Comparison of ENCODE assay signal across 36 cellular contexts in the genomic region with DNA sequence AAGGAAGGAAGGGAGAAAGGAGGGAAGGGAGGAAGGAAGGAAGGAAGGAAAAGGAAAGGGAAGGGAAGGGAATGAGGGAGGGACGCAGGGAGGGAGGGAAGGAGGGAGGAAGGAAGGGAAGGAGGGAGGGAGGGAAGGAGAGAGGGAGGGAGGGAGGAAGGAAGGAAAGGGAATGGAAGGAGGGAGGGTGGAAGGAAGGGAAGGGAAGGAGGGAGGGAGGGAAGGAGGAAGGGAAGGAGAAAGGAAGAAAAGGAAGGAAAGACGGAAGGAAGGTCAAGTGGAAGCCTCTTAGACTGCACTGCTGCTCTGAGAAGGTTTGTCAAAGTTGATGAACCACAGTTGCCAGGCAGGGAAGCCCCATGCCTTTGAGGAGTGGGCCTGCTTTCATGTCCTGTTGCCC.
"Had no signal": no experiment of that assay in that cellular context is flagged by ENCODE, and none has a peak within 500 bp of the region (broad histone marks: within the 10 kb centered on the region; RNA-seq: fewer than 3 reads in every experiment).

No MANE protein-coding gene starts in this region.

- ATAC-seq: activated CD8-positive, alpha-beta T cell treated with anti-CD3 and anti-CD28 coated beads for 36 hours; activated naive CD8-positive, alpha-beta T cell treated with anti-CD3 and anti-CD28 coated beads, Interleukin-2, amount 50 U/mL, for 24 hours; activated T-cell treated with anti-CD3 and anti-CD28 coated beads, Interleukin-2, amount 50 U/mL, for 4 hours; activated T-cell treated with anti-CD3 and anti-CD28 coated beads, Interleukin-2, amount 50 U/mL, for 72 hours; activated T-helper 17 cell treated with anti-CD3 and anti-CD28 coated beads, Interleukin-2, amount 50 U/mL, for 72 hours; T-cell had no signal

- H3K27ac Mint-ChIP-seq: activated B cell treated with CpG ODN at 0.5 μM for 24 hours; activated CD4-positive, alpha-beta memory T cell treated with anti-CD3 and anti-CD28 coated beads for 36 hours; activated CD4-positive, alpha-beta T cell treated with anti-CD3 and anti-CD28 coated beads, Interleukin-2, amount 10 ng/mL, durations not matched to agents 24 days and 14 days; activated CD8-positive, alpha-beta T cell treated with anti-CD3 and anti-CD28 coated beads for 36 hours; activated naive CD4-positive, alpha-beta T cell treated with anti-CD3 and anti-CD28 coated beads for 36 hours; activated naive CD4-positive, alpha-beta T cell treated with anti-CD3 and anti-CD28 coated beads, Interleukin-2, amount 50 U/mL, for 24 hours; activated naive CD8-positive, alpha-beta T cell; activated naive CD8-positive, alpha-beta T cell treated with anti-CD3 and anti-CD28 coated beads, Interleukin-2, amount 10 ng/mL, durations not matched to agents 7 days and 5 days; activated naive CD8-positive, alpha-beta T cell treated with anti-CD3 and anti-CD28 coated beads, Interleukin-2, amount 50 U/mL, for 24 hours; activated T-cell treated with anti-CD3 and anti-CD28 coated beads, Interleukin-2, amount 50 U/mL, for 72 hours; activated T-helper 1 cell treated with anti-CD3 and anti-CD28 coated beads, Interleukin-12 subunit alpha, Interleukin-12 subunit beta, Interleukin-2, Interleukin-4 antibody, amounts not matched to agents 30 ng/mL and 10 ng/mL and 1 ng/mL, durations not matched to agents 14 hours and 24 hours and 36 hours; activated T-helper 17 cell treated with anti-CD3 and anti-CD28 coated beads, Interleukin-2, amount 50 U/mL, for 72 hours; brain; T-cell; T-helper 2 cell treated with Interferon-gamma antibody and Interleukin-4, amounts not matched to agents 5 μg/mL and 100 μg/mL, for 36 hours had no signal

- H3K27ac ChIP-seq: ascending aorta, cardiac muscle cell, VCaP had no signal

- H3K27me3 ChIP-seq: ascending aorta, cardiac muscle cell had no signal

- H3K36me3 Mint-ChIP-seq: activated CD4-positive, alpha-beta memory T cell treated with anti-CD3 and anti-CD28 coated beads for 36 hours; activated naive CD8-positive, alpha-beta T cell treated with anti-CD3 and anti-CD28 coated beads, Interleukin-2, amount 10 ng/mL, durations not matched to agents 7 days and 5 days; brain; T-cell had no signal

- DNase-seq: activated B cell treated with CpG ODN at 0.5 μM for 24 hours; activated CD4-positive, alpha-beta memory T cell treated with anti-CD3 and anti-CD28 coated beads for 36 hours; activated CD4-positive, alpha-beta T cell treated with anti-CD3 and anti-CD28 coated beads for 4 hours; activated CD4-positive, alpha-beta T cell treated with anti-CD3 and anti-CD28 coated beads, Interleukin-2, amount 10 ng/mL, durations not matched to agents 24 days and 14 days; activated CD4-positive, alpha-beta T cell treated with anti-CD3 and anti-CD28 coated beads, Interleukin-2, amount 50 U/mL, for 1 hour; activated CD4-positive, alpha-beta T cell treated with anti-CD3 and anti-CD28 coated beads, Interleukin-2, amount 50 U/mL, for 4 hours; activated CD4-positive, CD25-positive, alpha-beta regulatory T cell treated with anti-CD3 and anti-CD28 coated beads, Interleukin-2, amount 50 U/mL, for 72 hours; activated CD8-positive, alpha-beta memory T cell treated with anti-CD3 and anti-CD28 coated beads, Interleukin-2, amount 50 U/mL, for 4 hours; activated CD8-positive, alpha-beta T cell treated with anti-CD3 and anti-CD28 coated beads for 36 hours; activated effector memory CD4-positive, alpha-beta T cell treated with anti-CD3 and anti-CD28 coated beads, Interleukin-2, amount 50 U/mL, for 16 hours; activated gamma-delta T cell treated with Interleukin-2 at 50 U/mL for 16 hours; activated naive CD4-positive, alpha-beta T cell; activated naive CD4-positive, alpha-beta T cell treated with anti-CD3 and anti-CD28 coated beads for 36 hours; activated naive CD8-positive, alpha-beta T cell treated with anti-CD3 and anti-CD28 coated beads, Interleukin-2, amount 10 ng/mL, durations not matched to agents 7 days and 5 days; activated naive CD8-positive, alpha-beta T cell treated with anti-CD3 and anti-CD28 coated beads, Interleukin-2, amount 50 U/mL, for 24 hours; activated T-cell treated with anti-CD3 and anti-CD28 coated beads for 4 hours; activated T-cell treated with anti-CD3 and anti-CD28 coated beads, Interleukin-2, amount 50 U/mL, for 1 hour; activated T-cell treated with anti-CD3 and anti-CD28 coated beads, Interleukin-2, amount 50 U/mL, for 4 hours; activated T-cell treated with anti-CD3 and anti-CD28 coated beads, Interleukin-2, amount 50 U/mL, for 72 hours; amygdala; anterior cingulate cortex; caudate nucleus; cerebellar nuclear complex; T-cell; T-helper 2 cell; T-helper 9 cell had no signal

- H3K9me3 ChIP-seq: ascending aorta had no signal

- H3K27me3 Mint-ChIP-seq: activated B cell treated with CpG ODN at 0.5 μM for 24 hours; activated CD4-positive, alpha-beta memory T cell treated with anti-CD3 and anti-CD28 coated beads for 36 hours; activated CD8-positive, alpha-beta T cell treated with anti-CD3 and anti-CD28 coated beads for 36 hours; activated naive CD4-positive, alpha-beta T cell treated with anti-CD3 and anti-CD28 coated beads, Interleukin-2, amount 50 U/mL, for 24 hours; activated naive CD8-positive, alpha-beta T cell; activated naive CD8-positive, alpha-beta T cell treated with anti-CD3 and anti-CD28 coated beads, Interleukin-2, amount 10 ng/mL, durations not matched to agents 7 days and 5 days; activated naive CD8-positive, alpha-beta T cell treated with anti-CD3 and anti-CD28 coated beads, Interleukin-2, amount 50 U/mL, for 24 hours had no signal

- H3K4me1 Mint-ChIP-seq: activated B cell treated with CpG ODN at 0.5 μM for 24 hours; activated CD4-positive, alpha-beta T cell treated with anti-CD3 and anti-CD28 coated beads, Interleukin-2, amount 10 ng/mL, durations not matched to agents 24 days and 14 days; activated naive CD4-positive, alpha-beta T cell treated with anti-CD3 and anti-CD28 coated beads, Interleukin-2, amount 50 U/mL, for 24 hours; activated naive CD8-positive, alpha-beta T cell treated with anti-CD3 and anti-CD28 coated beads, Interleukin-2, amount 10 ng/mL, durations not matched to agents 7 days and 5 days; activated naive CD8-positive, alpha-beta T cell treated with anti-CD3 and anti-CD28 coated beads, Interleukin-2, amount 50 U/mL, for 24 hours; activated T-helper 17 cell treated with anti-CD3 and anti-CD28 coated beads, Interleukin-2, amount 50 U/mL, for 72 hours; brain; T-cell had no signal

- H3K4me1 ChIP-seq: ascending aorta had no signal

- H3K4me3 Mint-ChIP-seq: activated B cell treated with CpG ODN at 0.5 μM for 24 hours; activated CD4-positive, alpha-beta memory T cell treated with anti-CD3 and anti-CD28 coated beads for 36 hours; activated CD4-positive, alpha-beta T cell treated with anti-CD3 and anti-CD28 coated beads, Interleukin-2, amount 10 ng/mL, durations not matched to agents 24 days and 14 days; activated CD8-positive, alpha-beta T cell treated with anti-CD3 and anti-CD28 coated beads for 36 hours; activated naive CD4-positive, alpha-beta T cell treated with anti-CD3 and anti-CD28 coated beads for 36 hours; activated naive CD4-positive, alpha-beta T cell treated with anti-CD3 and anti-CD28 coated beads, Interleukin-2, amount 50 U/mL, for 24 hours; activated naive CD8-positive, alpha-beta T cell; activated naive CD8-positive, alpha-beta T cell treated with anti-CD3 and anti-CD28 coated beads, Interleukin-2, amount 10 ng/mL, durations not matched to agents 7 days and 5 days; activated naive CD8-positive, alpha-beta T cell treated with anti-CD3 and anti-CD28 coated beads, Interleukin-2, amount 50 U/mL, for 24 hours; activated T-cell treated with anti-CD3 and anti-CD28 coated beads, Interleukin-2, amount 50 U/mL, for 4 hours; activated T-cell treated with anti-CD3 and anti-CD28 coated beads, Interleukin-2, amount 50 U/mL, for 72 hours; activated T-helper 1 cell treated with anti-CD3 and anti-CD28 coated beads, Interleukin-12 subunit alpha, Interleukin-12 subunit beta, Interleukin-2, Interleukin-4 antibody, amounts not matched to agents 30 ng/mL and 10 ng/mL and 1 ng/mL, durations not matched to agents 14 hours and 24 hours and 36 hours; activated T-helper 17 cell treated with anti-CD3 and anti-CD28 coated beads, Interleukin-2, amount 50 U/mL, for 72 hours; brain; central memory CD8-positive, alpha-beta T cell; T-cell; T-helper 2 cell treated with Interferon-gamma antibody and Interleukin-4, amounts not matched to agents 5 μg/mL and 100 μg/mL, for 36 hours had no signal

- H3K4me3 ChIP-seq: ascending aorta, cardiac muscle cell had no signal

- H3K36me3 ChIP-seq: ascending aorta, cardiac muscle cell had no signal

- H3K9me3 Mint-ChIP-seq: activated B cell treated with CpG ODN at 0.5 μM for 24 hours; activated naive CD4-positive, alpha-beta T cell treated with anti-CD3 and anti-CD28 coated beads for 36 hours; activated T-helper 17 cell treated with anti-CD3 and anti-CD28 coated beads, Interleukin-2, amount 50 U/mL, for 72 hours; central memory CD8-positive, alpha-beta T cell; T-helper 2 cell treated with Interferon-gamma antibody and Interleukin-4, amounts not matched to agents 5 μg/mL and 100 μg/mL, for 36 hours had no signal
